Comparison of ENCODE assay signal across 1 cellular context in the genomic region with DNA sequence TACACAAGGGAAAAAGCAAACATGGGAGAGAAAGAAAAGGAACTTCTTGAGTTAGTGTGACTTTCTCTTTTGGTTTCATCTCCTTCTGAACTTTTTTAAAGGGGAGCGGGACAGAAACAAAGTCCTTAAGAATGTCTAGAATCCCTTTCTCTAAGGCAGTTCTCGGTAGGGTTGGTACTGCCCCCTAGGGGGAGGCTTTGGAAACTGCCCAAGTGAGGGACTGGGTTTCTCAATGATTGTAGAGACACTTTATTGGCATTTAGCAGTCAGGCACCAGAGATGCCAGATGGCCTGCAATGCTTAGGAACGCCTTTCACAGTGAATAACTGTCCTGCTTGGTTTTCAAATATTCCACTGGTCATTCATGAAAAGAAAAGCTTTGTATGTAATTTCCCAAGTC.
A peak's percentile ranks its signal among the peaks of the same experiment; 100 is the strongest.
TF ChIP-seq lines count a peak whose summit lies in the region.

No MANE protein-coding gene starts in this region.

TF ChIP-seq in IMR-90, 13 proteins besides CTCF, POLR2A, EP300 and RAD21:
- TF ChIP-seq CEBPB (IDR thresholded peaks at IDR 0.05; ENCODE audit: low read depth, low read length) (0 out of 2 replicates have a peak, but pooled peaks have one; percentile 11), RFX5 (IDR thresholded peaks at IDR 0.05; ENCODE audit: low read depth, low read length) (no peak)
